In genomic region chr12:130115646-130116045, GRCh38 we compare ENCODE assay signal across 35 cellular contexts. TPM values are rescaled to one million over a fixed set of nuclear protein-coding genes. Genes with fewer than 3 reads are reported as not detected.
"Had no signal": no experiment of that assay in that cellular context is flagged by ENCODE, and none has a peak within 500 bp of the region (broad histone marks: within the 10 kb centered on the region; RNA-seq: fewer than 3 reads in every experiment).

No MANE protein-coding gene starts in this region.

- H3K4me3 Mint-ChIP-seq: activated CD4-positive, alpha-beta memory T cell treated with anti-CD3 and anti-CD28 coated beads for 36 hours; activated CD4-positive, alpha-beta T cell treated with anti-CD3 and anti-CD28 coated beads for 36 hours; activated CD4-positive, alpha-beta T cell treated with anti-CD3 and anti-CD28 coated beads, Interleukin-2, amount 10 ng/mL, durations not matched to agents 24 days and 14 days; activated CD8-positive, alpha-beta memory T cell treated with anti-CD3 and anti-CD28 coated beads, Interleukin-2, amount 10 ng/mL, durations not matched to agents 7 days and 5 days; activated CD8-positive, alpha-beta T cell treated with anti-CD3 and anti-CD28 coated beads, Interleukin-2, amount 10 ng/mL, durations not matched to agents 7 days and 5 days; activated naive CD4-positive, alpha-beta T cell treated with anti-CD3 and anti-CD28 coated beads for 36 hours; activated naive CD4-positive, alpha-beta T cell treated with anti-CD3 and anti-CD28 coated beads, Interleukin-2, amount 50 U/mL, for 24 hours; activated naive CD8-positive, alpha-beta T cell treated with anti-CD3 and anti-CD28 coated beads for 36 hours; activated naive CD8-positive, alpha-beta T cell treated with anti-CD3 and anti-CD28 coated beads, Interleukin-2, amount 50 U/mL, for 24 hours; activated T-helper 1 cell treated with anti-CD3 and anti-CD28 coated beads, Interleukin-12 subunit alpha, Interleukin-12 subunit beta, Interleukin-2, Interleukin-4 antibody, amounts not matched to agents 30 ng/mL and 10 ng/mL and 1 ng/mL, durations not matched to agents 14 hours and 24 hours and 36 hours; effector memory CD8-positive, alpha-beta T cell had no signal

- H3K9me3 ChIP-seq: adrenal gland, body of pancreas, esophagus squamous epithelium, gastroesophageal sphincter had no signal

- H3K4me3 ChIP-seq: adrenal gland, body of pancreas, esophagus squamous epithelium, gastroesophageal sphincter had no signal

- H3K36me3 ChIP-seq: adrenal gland, esophagus squamous epithelium, gastroesophageal sphincter had no signal

- H3K36me3 Mint-ChIP-seq: activated CD4-positive, alpha-beta memory T cell treated with anti-CD3 and anti-CD28 coated beads for 36 hours; activated CD8-positive, alpha-beta memory T cell treated with anti-CD3 and anti-CD28 coated beads, Interleukin-2, amount 10 ng/mL, durations not matched to agents 7 days and 5 days had no signal

- H3K4me1 Mint-ChIP-seq: activated CD4-positive, alpha-beta T cell treated with anti-CD3 and anti-CD28 coated beads for 36 hours; activated CD4-positive, alpha-beta T cell treated with anti-CD3 and anti-CD28 coated beads, Interleukin-2, amount 10 ng/mL, durations not matched to agents 24 days and 14 days; activated CD8-positive, alpha-beta memory T cell treated with anti-CD3 and anti-CD28 coated beads, Interleukin-2, amount 10 ng/mL, durations not matched to agents 7 days and 5 days; activated naive CD4-positive, alpha-beta T cell treated with anti-CD3 and anti-CD28 coated beads, Interleukin-2, amount 50 U/mL, for 24 hours; activated naive CD8-positive, alpha-beta T cell treated with anti-CD3 and anti-CD28 coated beads for 36 hours; activated naive CD8-positive, alpha-beta T cell treated with anti-CD3 and anti-CD28 coated beads, Interleukin-2, amount 50 U/mL, for 24 hours had no signal

- ATAC-seq: activated CD4-positive, alpha-beta T cell treated with anti-CD3 and anti-CD28 coated beads for 36 hours; activated CD8-positive, alpha-beta memory T cell treated with anti-CD3 and anti-CD28 coated beads, Interleukin-2, amount 10 ng/mL, durations not matched to agents 7 days and 5 days; activated CD8-positive, alpha-beta T cell treated with anti-CD3 and anti-CD28 coated beads, Interleukin-2, amount 10 ng/mL, durations not matched to agents 7 days and 5 days; activated naive CD8-positive, alpha-beta T cell treated with anti-CD3 and anti-CD28 coated beads, Interleukin-2, amount 50 U/mL, for 24 hours; body of pancreas; effector memory CD8-positive, alpha-beta T cell; gastroesophageal sphincter had no signal

- H3K27me3 ChIP-seq: adrenal gland, body of pancreas, esophagus squamous epithelium had no signal

- H3K4me1 ChIP-seq: adrenal gland, body of pancreas, gastroesophageal sphincter had no signal

- H3K27ac Mint-ChIP-seq: activated CD4-positive, alpha-beta memory T cell treated with anti-CD3 and anti-CD28 coated beads for 36 hours; activated CD4-positive, alpha-beta T cell treated with anti-CD3 and anti-CD28 coated beads for 36 hours; activated CD4-positive, alpha-beta T cell treated with anti-CD3 and anti-CD28 coated beads, Interleukin-2, amount 10 ng/mL, durations not matched to agents 24 days and 14 days; activated CD8-positive, alpha-beta memory T cell treated with anti-CD3 and anti-CD28 coated beads, Interleukin-2, amount 10 ng/mL, durations not matched to agents 7 days and 5 days; activated CD8-positive, alpha-beta T cell treated with anti-CD3 and anti-CD28 coated beads, Interleukin-2, amount 10 ng/mL, durations not matched to agents 7 days and 5 days; activated naive CD4-positive, alpha-beta T cell treated with anti-CD3 and anti-CD28 coated beads for 36 hours; activated naive CD4-positive, alpha-beta T cell treated with anti-CD3 and anti-CD28 coated beads, Interleukin-2, amount 50 U/mL, for 24 hours; activated naive CD8-positive, alpha-beta T cell treated with anti-CD3 and anti-CD28 coated beads for 36 hours; activated naive CD8-positive, alpha-beta T cell treated with anti-CD3 and anti-CD28 coated beads, Interleukin-2, amount 50 U/mL, for 24 hours; activated T-helper 1 cell treated with anti-CD3 and anti-CD28 coated beads, Interleukin-12 subunit alpha, Interleukin-12 subunit beta, Interleukin-2, Interleukin-4 antibody, amounts not matched to agents 30 ng/mL and 10 ng/mL and 1 ng/mL, durations not matched to agents 14 hours and 24 hours and 36 hours; activated T-helper 2 cell treated with anti-CD3 and anti-CD28 coated beads, Interferon-gamma antibody, Interleukin-2, Interleukin-4, amounts not matched to agents 10 μg/mL and 5 μg/mL and 100 μg/mL, durations not matched to agents 14 hours and 24 hours and 36 hours; effector memory CD8-positive, alpha-beta T cell had no signal

- H3K27me3 Mint-ChIP-seq: activated CD4-positive, alpha-beta memory T cell treated with anti-CD3 and anti-CD28 coated beads for 36 hours; activated CD4-positive, alpha-beta T cell treated with anti-CD3 and anti-CD28 coated beads, Interleukin-2, amount 10 ng/mL, durations not matched to agents 24 days and 14 days; activated CD8-positive, alpha-beta memory T cell treated with anti-CD3 and anti-CD28 coated beads, Interleukin-2, amount 10 ng/mL, durations not matched to agents 7 days and 5 days had no signal

- H3K27ac ChIP-seq: adrenal gland, body of pancreas, esophagus squamous epithelium, gastroesophageal sphincter had no signal

- H3K9me3 Mint-ChIP-seq: activated CD4-positive, alpha-beta memory T cell treated with anti-CD3 and anti-CD28 coated beads for 36 hours; activated CD4-positive, alpha-beta T cell treated with anti-CD3 and anti-CD28 coated beads, Interleukin-2, amount 10 ng/mL, durations not matched to agents 24 days and 14 days; activated naive CD4-positive, alpha-beta T cell treated with anti-CD3 and anti-CD28 coated beads for 36 hours; activated naive CD4-positive, alpha-beta T cell treated with anti-CD3 and anti-CD28 coated beads, Interleukin-2, amount 50 U/mL, for 24 hours; activated naive CD8-positive, alpha-beta T cell treated with anti-CD3 and anti-CD28 coated beads for 36 hours; activated naive CD8-positive, alpha-beta T cell treated with anti-CD3 and anti-CD28 coated beads, Interleukin-2, amount 50 U/mL, for 24 hours; activated T-helper 1 cell treated with anti-CD3 and anti-CD28 coated beads, Interleukin-12 subunit alpha, Interleukin-12 subunit beta, Interleukin-2, Interleukin-4 antibody, amounts not matched to agents 30 ng/mL and 10 ng/mL and 1 ng/mL, durations not matched to agents 14 hours and 24 hours and 36 hours; activated T-helper 2 cell treated with anti-CD3 and anti-CD28 coated beads, Interferon-gamma antibody, Interleukin-2, Interleukin-4, amounts not matched to agents 10 μg/mL and 5 μg/mL and 100 μg/mL, durations not matched to agents 14 hours and 24 hours and 36 hours had no signal

- DNase-seq: activated CD4-positive, alpha-beta memory T cell treated with anti-CD3 and anti-CD28 coated beads for 36 hours; activated CD4-positive, alpha-beta T cell treated with anti-CD3 and anti-CD28 coated beads for 36 hours; activated CD4-positive, alpha-beta T cell treated with anti-CD3 and anti-CD28 coated beads, Interleukin-2, amount 10 ng/mL, durations not matched to agents 24 days and 14 days; activated CD4-positive, CD25-positive, alpha-beta regulatory T cell; activated CD4-positive, CD25-positive, alpha-beta regulatory T cell treated with anti-CD3 and anti-CD28 coated beads, Interleukin-2, amount 50 U/mL, for 72 hours; activated CD8-positive, alpha-beta memory T cell treated with anti-CD3 and anti-CD28 coated beads, Interleukin-2, amount 10 ng/mL, durations not matched to agents 7 days and 5 days; activated CD8-positive, alpha-beta memory T cell treated with anti-CD3 and anti-CD28 coated beads, Interleukin-2, amount 50 U/mL, for 4 hours; activated CD8-positive, alpha-beta T cell treated with anti-CD3 and anti-CD28 coated beads, Interleukin-2, amount 10 ng/mL, durations not matched to agents 7 days and 5 days; activated effector memory CD4-positive, alpha-beta T cell treated with anti-CD3 and anti-CD28 coated beads, Interleukin-2, amount 50 U/mL, for 16 hours; activated naive CD4-positive, alpha-beta T cell treated with anti-CD3 and anti-CD28 coated beads for 36 hours; activated naive CD8-positive, alpha-beta T cell treated with anti-CD3 and anti-CD28 coated beads for 36 hours; activated naive CD8-positive, alpha-beta T cell treated with anti-CD3 and anti-CD28 coated beads, Interleukin-2, amount 50 U/mL, for 24 hours; activated T-cell treated with anti-CD3 and anti-CD28 coated beads, Interleukin-2, amount 50 U/mL, for 1 hour; activated T-cell treated with anti-CD3 and anti-CD28 coated beads, Interleukin-2, amount 50 U/mL, for 48 hours; adrenal gland; amygdala; aorta; body of pancreas; caudate nucleus; cortex of kidney; dermis blood vessel endothelial cell; effector CD4-positive, alpha-beta T cell; effector memory CD8-positive, alpha-beta T cell; erythroblast; esophagus squamous epithelium; foreskin melanocyte; T-helper 2 cell had no signal

RNA-seq across cellular contexts. Expression of gene FZD10, which starts 46.6 kb away (rescaled TPM):
- total RNA-seq: activated CD4-positive, alpha-beta memory T cell treated with anti-CD3 and anti-CD28 coated beads for 36 hours; activated CD4-positive, alpha-beta T cell treated with anti-CD3 and anti-CD28 coated beads for 36 hours; activated CD4-positive, alpha-beta T cell treated with anti-CD3 and anti-CD28 coated beads, Interleukin-2, amount 10 ng/mL, durations not matched to agents 24 days and 14 days; activated CD8-positive, alpha-beta memory T cell treated with anti-CD3 and anti-CD28 coated beads for 36 hours; activated CD8-positive, alpha-beta memory T cell treated with anti-CD3 and anti-CD28 coated beads, Interleukin-2, amount 10 ng/mL, durations not matched to agents 7 days and 5 days; activated CD8-positive, alpha-beta T cell treated with anti-CD3 and anti-CD28 coated beads, Interleukin-2, amount 10 ng/mL, durations not matched to agents 7 days and 5 days; activated naive CD4-positive, alpha-beta T cell treated with anti-CD3 and anti-CD28 coated beads for 36 hours; activated naive CD8-positive, alpha-beta T cell treated with anti-CD3 and anti-CD28 coated beads for 36 hours; activated T-helper 1 cell treated with anti-CD3 and anti-CD28 coated beads, Interleukin-12 subunit alpha, Interleukin-12 subunit beta, Interleukin-2, Interleukin-4 antibody, amounts not matched to agents 30 ng/mL and 10 ng/mL and 1 ng/mL, durations not matched to agents 14 hours and 24 hours and 36 hours; activated T-helper 2 cell treated with anti-CD3 and anti-CD28 coated beads, Interferon-gamma antibody, Interleukin-2, Interleukin-4, amounts not matched to agents 10 μg/mL and 5 μg/mL and 100 μg/mL, durations not matched to agents 14 hours and 24 hours and 36 hours; fibroblast of villous mesenchyme; glomerular endothelial cell; T-helper 1 cell treated with Interleukin-12 subunit alpha and Interleukin-12 subunit beta and Interleukin-4 antibody, amounts not matched to agents 30 ng/mL and 1 ng/mL, for 36 hours had no signal
